ENCODE assay signal across 1 cellular context in genomic region chr2:189557373-189557772, GRCh38.
TF ChIP-seq lines count a peak whose summit lies in the region.

No MANE protein-coding gene starts in this region.

TF ChIP-seq in IMR-90, 13 proteins besides CTCF, POLR2A, EP300 and RAD21 (continued from another document):
- TF ChIP-seq, protein P1, sequence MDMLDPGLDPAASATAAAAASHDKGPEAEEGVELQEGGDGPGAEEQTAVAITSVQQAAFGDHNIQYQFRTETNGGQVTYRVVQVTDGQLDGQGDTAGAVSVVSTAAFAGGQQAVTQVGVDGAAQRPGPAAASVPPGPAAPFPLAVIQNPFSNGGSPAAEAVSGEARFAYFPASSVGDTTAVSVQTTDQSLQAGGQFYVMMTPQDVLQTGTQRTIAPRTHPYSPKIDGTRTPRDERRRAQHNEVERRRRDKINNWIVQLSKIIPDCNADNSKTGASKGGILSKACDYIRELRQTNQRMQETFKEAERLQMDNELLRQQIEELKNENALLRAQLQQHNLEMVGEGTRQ (IDR thresholded peaks at IDR 0.05; ENCODE audit: low read depth, low read length) = no peak
